ENCODE assay signal across 13 cellular contexts in genomic region chr12:509494-509893, GRCh38. TPM values are rescaled to one million over a fixed set of nuclear protein-coding genes. Genes with fewer than 3 reads are reported as not detected.
DNase-seq lines count a peak whose midpoint lies in the region; ATAC-seq and TF ChIP-seq lines count a peak whose summit lies in the region.
"Had no signal": no experiment of that assay in that cellular context is flagged by ENCODE, and none has a peak within 500 bp of the region (broad histone marks: within the 10 kb centered on the region; RNA-seq: fewer than 3 reads in every experiment).

No MANE protein-coding gene starts in this region.

- peaks cover 15% of the 10 kb centered on the region for H3K9me3 Mint-ChIP-seq in type B pancreatic cell
- H3K9me3 Mint-ChIP-seq: activated CD4-positive, alpha-beta T cell treated with anti-CD3 and anti-CD28 coated beads, Interleukin-2, amount 10 ng/mL, durations not matched to agents 24 days and 14 days had no signal

- DNase-seq in NCI-H345 (lab: John Stamatoyannopoulos, UW) = peak; percentile 26
- no peak for DNase-seq in NCI-H345 treated with DMSO at 0.1 percent for 48 hours (lab: John Stamatoyannopoulos, UW; ENCODE audit: unreplicated experiment)
- DNase-seq in astrocyte of the hippocampus (ENCODE audit: low read depth, low spot score) = peak; percentile 36
- DNase-seq in iris pigment epithelial cell (ENCODE audit: low read depth) = peak; percentile 22
- no peak for DNase-seq in type B pancreatic cell (ENCODE audit: extremely low spot score, unreplicated experiment)
- no peak for DNase-seq in HCEC 1CT
- DNase-seq: ACHN; activated CD4-positive, alpha-beta T cell treated with anti-CD3 and anti-CD28 coated beads, Interleukin-2, amount 10 ng/mL, durations not matched to agents 24 days and 14 days; adrenal gland; KBM-7; OCI-M1 had no signal

- peaks cover 17% of the 10 kb centered on the region for H3K27me3 Mint-ChIP-seq in type B pancreatic cell

- no peak for ATAC-seq in GM21737 (IDR thresholded peaks at IDR 0.05; ENCODE audit: unreplicated experiment)
- ATAC-seq in GM19452 (IDR thresholded peaks at IDR 0.05; ENCODE audit: unreplicated experiment) = no peak

- peak overlapping the region; percentile 75 for H3K4me3 Mint-ChIP-seq in type B pancreatic cell
- H3K4me3 Mint-ChIP-seq: activated CD4-positive, alpha-beta T cell treated with anti-CD3 and anti-CD28 coated beads, Interleukin-2, amount 10 ng/mL, durations not matched to agents 24 days and 14 days had no signal

- H3K27ac Mint-ChIP-seq in type B pancreatic cell = peak overlapping the region; percentile 95
- H3K27ac Mint-ChIP-seq: activated CD4-positive, alpha-beta T cell treated with anti-CD3 and anti-CD28 coated beads, Interleukin-2, amount 10 ng/mL, durations not matched to agents 24 days and 14 days had no signal

- peaks cover 15% of the 10 kb centered on the region for H3K36me3 Mint-ChIP-seq in type B pancreatic cell

- peaks cover 22% of the 10 kb centered on the region for H3K4me1 Mint-ChIP-seq in type B pancreatic cell (ENCODE audit: unreplicated experiment)
- H3K4me1 Mint-ChIP-seq: activated CD4-positive, alpha-beta T cell treated with anti-CD3 and anti-CD28 coated beads, Interleukin-2, amount 10 ng/mL, durations not matched to agents 24 days and 14 days had no signal

- no peak for TF ChIP-seq CTCF in type B pancreatic cell (conservative IDR thresholded peaks at IDR 0.05)

RNA-seq across cellular contexts. Expression of gene B4GALNT3, which starts 49.8 kb away (rescaled TPM):
- 32.5 and 103 TPM in 2 replicates for total RNA-seq in type B pancreatic cell (ENCODE audit: low replicate concordance)

Comparison
In these comparisons a context has a peak if more than half of its experiments do, and no peak if none do; other contexts are left out.
1. DNase-seq: peak in NCI-H345 (single experiment), astrocyte of the hippocampus (single experiment) and iris pigment epithelial cell (single experiment); none in NCI-H345 treated with DMSO at 0.1 percent for 48 hours (single experiment), type B pancreatic cell (single experiment) and HCEC 1CT (single experiment).